ENCODE assay signal across 16 cellular contexts in the genomic region with DNA sequence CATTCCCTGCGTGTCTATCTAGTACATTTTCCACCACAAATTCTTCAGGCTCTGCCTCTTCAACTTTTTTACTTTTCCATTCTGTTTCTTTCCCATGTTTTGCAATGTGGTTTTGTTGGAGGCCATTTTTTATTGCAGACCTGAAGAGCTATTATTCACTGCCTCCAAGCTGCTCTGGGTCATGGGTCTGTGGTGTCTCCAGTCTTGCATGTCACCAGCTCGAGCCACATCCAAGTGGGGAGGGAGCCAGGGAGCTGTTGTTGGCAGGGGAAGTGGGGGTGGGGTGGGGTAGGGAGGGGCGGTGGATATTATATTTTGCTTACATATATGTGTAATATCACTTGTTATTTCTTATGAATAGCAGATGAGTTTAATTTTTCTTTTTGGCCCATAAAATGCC.
A peak's percentile ranks its signal among the peaks of the same experiment; 100 is the strongest.
DNase-seq lines count a peak whose midpoint lies in the region; TF ChIP-seq lines count a peak whose summit lies in the region.
"Had no signal": no experiment of that assay in that cellular context is flagged by ENCODE, and none has a peak within 500 bp of the region (broad histone marks: within the 10 kb centered on the region; RNA-seq: fewer than 3 reads in every experiment).

No MANE protein-coding gene starts in this region.

- H3K27ac ChIP-seq in breast epithelium, result no peak overlapping the region
- H3K27ac ChIP-seq: Peyer's patch had no signal

- TF ChIP-seq POLR2A in breast epithelium (IDR thresholded peaks at IDR 0.05), result no peak

- POLR2A ChIA-PET in MCF 10A (lab: Yijun Ruan, JAX), result interaction anchor here (0.7 to 2.6 kb wide), 6 partner anchors 9 to 187 kb away, joined by 3 to 13 read pairs (median 4); partner anchors contain the start of gene METAP2

- no peaks in the 10 kb centered on the region for H3K9me3 ChIP-seq in breast epithelium
- H3K9me3 ChIP-seq: Caco-2, Peyer's patch had no signal

- H3K27me3 Mint-ChIP-seq in MCF 10A (ENCODE audit: insufficient read depth, unreplicated experiment), result no peaks in the 10 kb centered on the region

- no peak overlapping the region for H3K4me3 ChIP-seq in breast epithelium
- H3K4me3 ChIP-seq: Peyer's patch had no signal

- DNase-seq in MCF 10A (ENCODE audit: unreplicated experiment), result no peak
- no peak for DNase-seq in breast epithelium (ENCODE audit: low spot score in 2 of 2)
- DNase-seq in amniotic epithelial cell (ENCODE audit: low read depth), result peak; percentile 33
- DNase-seq in kidney glomerular epithelial cell (lab: John Stamatoyannopoulos, UW), result peak; percentile 36
- peak; percentile 91 for DNase-seq in renal cortical epithelial cell (ENCODE audit: low read depth)
- DNase-seq in OCI-M2 (lab: John Stamatoyannopoulos, UW; ENCODE audit: unreplicated experiment), result no peak
- no peak for DNase-seq in GM19240 (ENCODE audit: insufficient read length, low spot score)
- DNase-seq in LoVo (ENCODE audit: low spot score), result no peak
- DNase-seq: Caco-2, DMS79, KG1, MM.1S, NCI-H1105, NCI-H187, Peyer's patch, SHP77 had no signal

- no peak overlapping the region for H3K4me3 Mint-ChIP-seq in MCF 10A (ENCODE audit: unreplicated experiment)

- peaks cover 6% of the 10 kb centered on the region for H3K36me3 ChIP-seq in breast epithelium

- BruUV-seq in MCF 10A (replicated peaks; lab: Mats Ljungman, UMichigan), result no TSS peak

- peak overlapping the region; percentile 27 for H3K27ac Mint-ChIP-seq in MCF 10A (ENCODE audit: low read depth, unreplicated experiment)

- H3K4me1 ChIP-seq in breast epithelium, result no peaks in the 10 kb centered on the region
- H3K4me1 ChIP-seq: Caco-2, Peyer's patch had no signal

- intact Hi-C loops in MCF 10A (cut with micrococcal nuclease) (no loop called here), breast epithelium (cut with DNase I; ENCODE audit: low total_unique reads) (no loop called here)

- H3K9me3 Mint-ChIP-seq in MCF 10A (ENCODE audit: unreplicated experiment), result no peaks in the 10 kb centered on the region

- no peaks in the 10 kb centered on the region for H3K27me3 ChIP-seq in breast epithelium
- H3K27me3 ChIP-seq: Peyer's patch had no signal

- CTCF ChIA-PET in MCF 10A (lab: Yijun Ruan, JAX), result interaction anchor here (0.6 to 1.3 kb wide), 2 partner anchors 9 to 250 kb away, joined by 4 read pairs; no protein-coding TSS in a partner anchor

- peaks cover 97% of the 10 kb centered on the region for H3K36me3 Mint-ChIP-seq in MCF 10A (ENCODE audit: insufficient read depth, unreplicated experiment)

- TF ChIP-seq CTCF in MCF 10A (IDR thresholded peaks at IDR 0.05; ENCODE audit: unreplicated experiment), result no peak
- TF ChIP-seq CTCF in breast epithelium (IDR thresholded peaks at IDR 0.05), result no peak

- H3K4me1 Mint-ChIP-seq in MCF 10A (ENCODE audit: insufficient read depth, unreplicated experiment), result no peaks in the 10 kb centered on the region

Comparison
In these comparisons a context has a peak if more than half of its experiments do, and no peak if none do; other contexts are left out.
1. DNase-seq: peak in amniotic epithelial cell (single experiment), kidney glomerular epithelial cell (single experiment) and renal cortical epithelial cell (single experiment); none in MCF 10A (single experiment), breast epithelium (0 of 2), OCI-M2 (single experiment), GM19240 (single experiment) and LoVo (single experiment).